Comparison of ENCODE assay signal across 11 cellular contexts in the genomic region with DNA sequence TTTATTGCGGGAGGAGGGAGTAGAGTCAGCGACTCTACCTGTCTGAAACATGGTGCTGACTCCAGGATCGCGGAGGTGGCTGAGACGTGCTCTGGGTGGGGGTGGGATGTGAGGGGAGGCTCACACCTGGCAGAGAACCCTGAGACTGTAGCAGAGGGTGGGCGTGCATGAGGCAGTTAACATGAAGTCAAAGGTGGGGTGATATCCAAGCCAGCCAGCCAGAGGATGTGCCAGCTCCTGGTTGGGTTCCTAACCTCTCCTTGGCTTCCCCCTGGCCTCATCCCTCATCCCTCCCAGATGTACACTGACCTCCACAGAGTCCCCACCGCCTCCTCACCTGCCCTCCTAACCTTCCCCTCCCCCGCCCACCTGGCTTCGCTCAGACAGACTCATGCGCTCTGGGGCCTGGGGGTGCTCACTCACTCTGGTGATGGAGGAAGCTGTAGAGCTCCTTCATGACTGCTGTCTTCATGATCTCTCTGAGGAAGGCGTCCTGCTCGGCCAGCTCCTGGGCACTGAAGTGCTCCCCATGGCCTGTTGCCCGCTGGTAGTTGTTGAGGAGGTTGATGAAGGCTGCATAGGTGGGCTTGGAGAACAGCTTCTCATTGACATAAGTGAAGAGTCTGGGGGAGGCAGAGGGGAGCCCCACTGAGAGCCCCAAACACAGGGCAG. TPM values are rescaled to one million over a fixed set of nuclear protein-coding genes. Genes with fewer than 3 reads are reported as not detected.
DNase-seq lines count a peak whose midpoint lies in the region; TF ChIP-seq lines count a peak whose summit lies in the region.
"Had no signal": no experiment of that assay in that cellular context is flagged by ENCODE, and none has a peak within 500 bp of the region (broad histone marks: within the 10 kb centered on the region; RNA-seq: fewer than 3 reads in every experiment).

No MANE protein-coding gene starts in this region.

- H3K27ac ChIP-seq in RWPE1 (peak overlapping the region; percentile 8; the same call in 1 of the 2 replicates), muscle layer of colon (ENCODE audit: low read depth, low read length) (peak overlapping the region; percentile 86), thymus (ENCODE audit: low read depth) (peak overlapping the region; percentile 44)

- H3K36me3 ChIP-seq in muscle layer of colon (ENCODE audit: insufficient read depth, low read length) (no peaks in the 10 kb centered on the region), thymus (ENCODE audit: control insufficient read depth, insufficient read depth) (no peaks in the 10 kb centered on the region)

- peak overlapping the region in 1 of 2 donors; percentile 25 for H3K4me3 ChIP-seq in muscle layer of colon (ENCODE audit: low read depth in 1 of 2, low read length in 2 of 2)
- no peak overlapping the region for H3K4me3 ChIP-seq in thymus (ENCODE audit: low read length)

- no peaks in the 10 kb centered on the region for H3K9me3 Mint-ChIP-seq in endothelial cell (ENCODE audit: unreplicated experiment)
- H3K9me3 Mint-ChIP-seq in T-helper 2 cell treated with Interferon-gamma antibody and Interleukin-4, amounts not matched to agents 5 μg/mL and 100 μg/mL, for 36 hours, result no peaks in the 10 kb centered on the region
- H3K9me3 Mint-ChIP-seq: CD4-positive, alpha-beta memory T cell had no signal

- POLR2A ChIA-PET in RWPE1 (lab: Yijun Ruan, JAX; ENCODE audit: low non-redundant PET), result no interaction called here

- H3K27me3 Mint-ChIP-seq in endothelial cell (ENCODE audit: unreplicated experiment), result peaks cover 10% of the 10 kb centered on the region
- H3K27me3 Mint-ChIP-seq in T-helper 2 cell treated with Interferon-gamma antibody and Interleukin-4, amounts not matched to agents 5 μg/mL and 100 μg/mL, for 36 hours (ENCODE audit: low read depth), result no peaks in the 10 kb centered on the region
- H3K27me3 Mint-ChIP-seq: CD4-positive, alpha-beta memory T cell had no signal

- CTCF ChIA-PET in RWPE1 (lab: Yijun Ruan, JAX), result interaction anchor here (0.5 to 2.8 kb wide), 15 partner anchors 10 to 1640 kb away, joined by 3 to 19 read pairs (median 4); a partner anchor contains a TSS

- no peak overlapping the region for H3K4me3 Mint-ChIP-seq in endothelial cell (ENCODE audit: unreplicated experiment)
- no peak overlapping the region for H3K4me3 Mint-ChIP-seq in T-helper 2 cell treated with Interferon-gamma antibody and Interleukin-4, amounts not matched to agents 5 μg/mL and 100 μg/mL, for 36 hours
- H3K4me3 Mint-ChIP-seq: CD4-positive, alpha-beta memory T cell had no signal

- H3K4me1 ChIP-seq in muscle layer of colon (ENCODE audit: insufficient read depth, low read length), result peaks cover 42% of the 10 kb centered on the region
- peaks cover 11% of the 10 kb centered on the region for H3K4me1 ChIP-seq in thymus (ENCODE audit: control insufficient read depth, insufficient read depth, low read length)

- DNase-seq in RWPE1 (ENCODE audit: low spot score) (no peak), endothelial cell (ENCODE audit: low spot score) (peak; percentile 3), SKM-1 (lab: John Stamatoyannopoulos, UW; ENCODE audit: unreplicated experiment) (no peak), UCSD-AML1 (lab: John Stamatoyannopoulos, UW; ENCODE audit: unreplicated experiment) (no peak), NCI-H187 treated with DMSO at 0.1 percent for 48 hours (lab: John Stamatoyannopoulos, UW) (no peak)
- DNase-seq in T-helper 2 cell treated with Interferon-gamma antibody and Interleukin-4, amounts not matched to agents 5 μg/mL and 100 μg/mL, for 36 hours (ENCODE audit: low spot score), result no peak

- H3K4me1 Mint-ChIP-seq in endothelial cell (ENCODE audit: unreplicated experiment), result peaks cover 38% of the 10 kb centered on the region
- H3K4me1 Mint-ChIP-seq in T-helper 2 cell treated with Interferon-gamma antibody and Interleukin-4, amounts not matched to agents 5 μg/mL and 100 μg/mL, for 36 hours (ENCODE audit: low read depth), result peaks cover 9% of the 10 kb centered on the region

- H3K27ac Mint-ChIP-seq in endothelial cell (ENCODE audit: unreplicated experiment), result peak overlapping the region; percentile 70
- H3K27ac Mint-ChIP-seq in T-helper 2 cell treated with Interferon-gamma antibody and Interleukin-4, amounts not matched to agents 5 μg/mL and 100 μg/mL, for 36 hours, result no peak overlapping the region

- H3K9me3 ChIP-seq in muscle layer of colon (ENCODE audit: low read length) (no peaks in the 10 kb centered on the region), thymus (ENCODE audit: control insufficient read depth) (no peaks in the 10 kb centered on the region)

- WGBS in thymus, result 93% methylated on average over 13 of the region's 13 CpGs

- H3K27me3 ChIP-seq in muscle layer of colon (ENCODE audit: control insufficient read depth in 1 of 2, insufficient read depth in 2 of 2, low read length in 2 of 2), result no peaks in the 10 kb centered on the region
- H3K27me3 ChIP-seq in thymus (ENCODE audit: control insufficient read depth, insufficient read depth), result no peaks in the 10 kb centered on the region

- H3K36me3 Mint-ChIP-seq in endothelial cell (ENCODE audit: low read depth, unreplicated experiment), result no peaks in the 10 kb centered on the region
- no peaks in the 10 kb centered on the region for H3K36me3 Mint-ChIP-seq in T-helper 2 cell treated with Interferon-gamma antibody and Interleukin-4, amounts not matched to agents 5 μg/mL and 100 μg/mL, for 36 hours (ENCODE audit: low read depth)

- TF ChIP-seq CTCF in RWPE1 (conservative IDR thresholded peaks at IDR 0.05; ENCODE audit: low read depth), result no peak
- no peak for TF ChIP-seq CTCF in endothelial cell (IDR thresholded peaks at IDR 0.05; ENCODE audit: unreplicated experiment)

- no peak overlapping the region for H3K9ac ChIP-seq in muscle layer of colon (ENCODE audit: low read length)

RNA-seq across cellular contexts. Expression of a gene that starts 9.3 kb away (rescaled TPM):
- total RNA-seq in endothelial cell (ENCODE audit: unreplicated experiment), result 1.6 TPM
- polyA plus RNA-seq in thymus, result 1.3 TPM
- total RNA-seq: CD4-positive, alpha-beta memory T cell; glomerular endothelial cell; left colon had no signal
- polyA plus RNA-seq: CD4-positive, alpha-beta memory T cell had no signal

RNA-seq across cellular contexts. Expression of a gene that starts 10.2 kb away (rescaled TPM):
- 36.8 TPM for total RNA-seq in endothelial cell (ENCODE audit: unreplicated experiment)
- polyA plus RNA-seq in thymus, result 20.9 TPM

RNA-seq across cellular contexts. Expression of a gene that starts 42.7 kb away (rescaled TPM):
- 81.5 TPM for total RNA-seq in endothelial cell (ENCODE audit: unreplicated experiment)
- polyA plus RNA-seq in thymus, result 20.9 TPM

RNA-seq across cellular contexts. Expression of a gene that starts 57.0 kb away (rescaled TPM):
- total RNA-seq in endothelial cell (ENCODE audit: unreplicated experiment), result 65.5 TPM
- polyA plus RNA-seq in thymus, result 9.3 TPM

Comparison
In these comparisons a context has a peak if more than half of its experiments do, and no peak if none do; other contexts are left out.
1. H3K27ac ChIP-seq: peak in every context shown above with its lines; median percentile 86 in muscle layer of colon; 44 in thymus; 8 in RWPE1.